In the genomic region with DNA sequence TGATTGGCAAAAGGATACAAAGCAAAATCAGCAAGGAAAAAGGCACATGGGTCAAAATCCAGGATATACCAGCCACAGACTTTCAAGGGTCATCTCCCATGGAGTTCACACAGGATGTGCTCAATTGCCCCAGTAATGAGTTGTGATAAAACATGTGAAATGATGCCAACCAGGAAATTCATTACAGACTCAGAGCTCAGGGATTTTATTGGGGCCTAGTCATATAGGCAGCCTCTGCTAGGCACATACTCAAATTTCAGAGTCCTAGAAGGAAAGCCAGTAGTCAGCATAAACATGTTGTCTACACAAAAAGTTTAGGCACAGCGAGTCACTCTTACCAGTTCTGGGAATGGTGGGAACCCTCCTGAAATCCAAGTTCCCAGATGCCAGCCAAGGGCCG, we compare ENCODE assay signal across 17 cellular contexts.
A peak's percentile ranks its signal among the peaks of the same experiment; 100 is the strongest.
DNase-seq lines count a peak whose midpoint lies in the region; ATAC-seq and TF ChIP-seq lines count a peak whose summit lies in the region.
"Had no signal": no experiment of that assay in that cellular context is flagged by ENCODE, and none has a peak within 500 bp of the region (broad histone marks: within the 10 kb centered on the region; RNA-seq: fewer than 3 reads in every experiment).

No MANE protein-coding gene starts in this region.

- H3K4me1 Mint-ChIP-seq in activated CD8-positive, alpha-beta T cell treated with anti-CD3 and anti-CD28 coated beads for 36 hours (ENCODE audit: low read depth) = peaks cover 3% of the 10 kb centered on the region

- peaks cover 2% of the 10 kb centered on the region for H3K27me3 Mint-ChIP-seq in activated CD8-positive, alpha-beta T cell treated with anti-CD3 and anti-CD28 coated beads for 36 hours

- 96 to 98% methylated on average over 2 of the region's 2 CpGs for WGBS in testis, 2 donors

- TF ChIP-seq CTCF in colonic mucosa (IDR thresholded peaks at IDR 0.05) (no peak), testis (IDR thresholded peaks at IDR 0.05) (no peak)
- TF ChIP-seq CTCF in activated CD8-positive, alpha-beta T cell treated with anti-CD3 and anti-CD28 coated beads for 36 hours (IDR thresholded peaks at IDR 0.05) = no peak

- no peaks in the 10 kb centered on the region for H3K27me3 ChIP-seq in colonic mucosa
- no peaks in the 10 kb centered on the region for H3K27me3 ChIP-seq in testis
- H3K27me3 ChIP-seq: ascending aorta, hepatocyte had no signal

- ATAC-seq in activated CD8-positive, alpha-beta T cell treated with anti-CD3 and anti-CD28 coated beads for 36 hours = no peak

- H3K36me3 ChIP-seq in colonic mucosa = no peaks in the 10 kb centered on the region
- no peaks in the 10 kb centered on the region for H3K36me3 ChIP-seq in testis (ENCODE audit: low read depth, missing control alignments)
- H3K36me3 ChIP-seq: ascending aorta had no signal

- no peak overlapping the region for H3K4me3 Mint-ChIP-seq in activated CD8-positive, alpha-beta T cell treated with anti-CD3 and anti-CD28 coated beads for 36 hours
- H3K4me3 Mint-ChIP-seq: activated CD4-positive, alpha-beta T cell treated with anti-CD3 and anti-CD28 coated beads, Interleukin-2, amount 10 ng/mL, durations not matched to agents 7 days and 5 days had no signal

- intact Hi-C loops in colonic mucosa (cut with DNase I) (loop anchor here (2.0 to 5.0 kb wide), 2 partner anchors 169 to 388 kb away; no protein-coding TSS in a partner anchor), testis (cut with DNase I; ENCODE audit: low total_unique reads) (loop anchor here (10.0 kb wide), 1 partner anchor 171 kb away; no protein-coding TSS in a partner anchor)
- intact Hi-C loops in activated CD8-positive, alpha-beta T cell treated with anti-CD3 and anti-CD28 coated beads for 36 hours (cut with micrococcal nuclease) = loop anchor here (5.0 kb wide), 1 partner anchor 303 kb away; no protein-coding TSS in a partner anchor

- DNase-seq in DMS153 (lab: John Stamatoyannopoulos, UW) = peak; percentile 78
- peak; percentile 71 for DNase-seq in LHCN-M2 (ENCODE audit: low read depth)
- peak; percentile 34 for DNase-seq in colonic mucosa
- peak; percentile 60 for DNase-seq in left kidney (ENCODE audit: low read depth, low spot score)
- DNase-seq in NCI-H1048 (lab: John Stamatoyannopoulos, UW) = no peak
- no peak for DNase-seq in testis
- DNase-seq in NCI-H1417 treated with DMSO at 0.1 percent for 48 hours (lab: John Stamatoyannopoulos, UW) = no peak
- no peak for DNase-seq in activated CD8-positive, alpha-beta T cell treated with anti-CD3 and anti-CD28 coated beads for 36 hours
- DNase-seq: activated CD4-positive, alpha-beta T cell treated with anti-CD3 and anti-CD28 coated beads, Interleukin-2, amount 10 ng/mL, durations not matched to agents 7 days and 5 days; activated T-cell treated with anti-CD3 and anti-CD28 coated beads, Interleukin-2, amount 50 U/mL, for 48 hours; effector CD8-positive, alpha-beta T cell; MV-4-11; NCI-H2227 treated with DMSO at 0.1 percent for 48 hours had no signal

- no peak overlapping the region for H3K27ac Mint-ChIP-seq in activated CD8-positive, alpha-beta T cell treated with anti-CD3 and anti-CD28 coated beads for 36 hours
- H3K27ac Mint-ChIP-seq: activated CD4-positive, alpha-beta T cell treated with anti-CD3 and anti-CD28 coated beads, Interleukin-2, amount 10 ng/mL, durations not matched to agents 7 days and 5 days had no signal

- no peaks in the 10 kb centered on the region for H3K4me1 ChIP-seq in colonic mucosa
- no peaks in the 10 kb centered on the region for H3K4me1 ChIP-seq in testis
- H3K4me1 ChIP-seq: ascending aorta had no signal

- CTCF ChIA-PET in activated CD8-positive, alpha-beta T cell treated with anti-CD3 and anti-CD28 coated beads for 36 hours (lab: Charles Lee) = interaction anchor here (3.5 kb wide), 1 partner anchor 167 kb away, joined by 83 read pairs; no protein-coding TSS in a partner anchor

- POLR2A ChIA-PET in activated CD8-positive, alpha-beta T cell treated with anti-CD3 and anti-CD28 coated beads for 36 hours (lab: Charles Lee) = no interaction called here

- H3K9me3 ChIP-seq in colonic mucosa (no peaks in the 10 kb centered on the region), testis (no peaks in the 10 kb centered on the region)
- H3K9me3 ChIP-seq: ascending aorta had no signal

- no peak overlapping the region for H3K9ac ChIP-seq in colonic mucosa (ENCODE audit: low read depth in 2 of 2, low read length in 2 of 2)

- no peaks in the 10 kb centered on the region for H3K36me3 Mint-ChIP-seq in activated CD8-positive, alpha-beta T cell treated with anti-CD3 and anti-CD28 coated beads for 36 hours (ENCODE audit: low read depth)

- H3K4me3 ChIP-seq in colonic mucosa = no peak overlapping the region
- no peak overlapping the region for H3K4me3 ChIP-seq in testis
- H3K4me3 ChIP-seq: ascending aorta, hepatocyte, lung had no signal

- H3K27ac ChIP-seq in colonic mucosa (no peak overlapping the region), testis (no peak overlapping the region)
- H3K27ac ChIP-seq: ascending aorta, hepatocyte, HL-60 had no signal

- TF ChIP-seq POLR2A in testis (IDR thresholded peaks at IDR 0.05) = no peak

- H3K9me3 Mint-ChIP-seq in activated CD8-positive, alpha-beta T cell treated with anti-CD3 and anti-CD28 coated beads for 36 hours = no peaks in the 10 kb centered on the region
- H3K9me3 Mint-ChIP-seq: activated CD4-positive, alpha-beta T cell treated with anti-CD3 and anti-CD28 coated beads, Interleukin-2, amount 10 ng/mL, durations not matched to agents 7 days and 5 days had no signal

Comparison
In these comparisons a context has a peak if more than half of its experiments do, and no peak if none do; other contexts are left out.
1. DNase-seq: peak in DMS153 (single experiment), LHCN-M2 (single experiment), colonic mucosa (single experiment) and left kidney (single experiment); none in NCI-H1048 (single experiment), testis (single experiment), NCI-H1417 treated with DMSO at 0.1 percent for 48 hours (single experiment) and activated CD8-positive, alpha-beta T cell treated with anti-CD3 and anti-CD28 coated beads for 36 hours (single experiment).